Comparison of ENCODE assay signal across 8 cellular contexts in genomic region chr7:42931834-42932651, GRCh38. TPM values are rescaled to one million over a fixed set of nuclear protein-coding genes. Genes with fewer than 3 reads are reported as not detected.
DNase-seq lines count a peak whose midpoint lies in the region; ATAC-seq and TF ChIP-seq lines count a peak whose summit lies in the region.

MRPL32 (plus strand) TSS chr7:42932376; CDS start chr7:42932387, 11 bp downstream.
PSMA2 (minus strand) TSS chr7:42932174; CDS start chr7:42932158, 16 bp downstream.

- H3K36me3 ChIP-seq in Karpas-422 (ENCODE audit: insufficient read depth, low read length) (peaks cover 31% of the 10 kb centered on the region), esophagus squamous epithelium (peaks cover 0 to 29% (median 9%) of the 10 kb centered on the region in 3 donors)

- intact Hi-C loops in esophagus squamous epithelium (cut with DNase I), result no loop called here

- H3K4me1 ChIP-seq in Karpas-422 (ENCODE audit: low read length) (peaks cover 52% of the 10 kb centered on the region), esophagus squamous epithelium (peaks cover 15 to 64% (median 41%) of the 10 kb centered on the region in 3 donors)

- peak within 1 kb of the TSS; percentile 87 for H3K4me2 ChIP-seq in Karpas-422 (ENCODE audit: low read depth, low read length, poor library complexity, severe bottlenecking)

- DNase-seq in DMS79 treated with DMSO at 0.1 percent for 48 hours (lab: John Stamatoyannopoulos, UW) (peak; percentile 100), Karpas-422 (peak; percentile 98), RKO (ENCODE audit: low spot score) (peak; percentile 98), activated T-helper 1 cell treated with Interleukin-2 at 50 U/mL for 16 hours (ENCODE audit: low read depth) (peak; percentile 90), esophagus squamous epithelium (lab: John Stamatoyannopoulos, UW) (peak; percentile 84), myocyte (ENCODE audit: low read depth) (peak; percentile 100)
- DNase-seq in stimulated activated CD8-positive, alpha-beta memory T cell treated with anti-CD3 and anti-CD28 coated beads, Interleukin-7, amount 100 ng/mL, for 48 hours (ENCODE audit: extremely low read depth in 1 of 2, low read depth in 1 of 2), result peak; percentile 86 to 95

- ATAC-seq in GM21825 (IDR thresholded peaks at IDR 0.05; ENCODE audit: unreplicated experiment), result peak; percentile 99

- no peak for TF ChIP-seq CTCF in esophagus squamous epithelium (IDR thresholded peaks at IDR 0.05)

- peak within 1 kb of the TSS; percentile 38; the same call in 1 of the 2 replicates for H3K27ac ChIP-seq in Karpas-422 (ENCODE audit: low read length)
- H3K27ac ChIP-seq in esophagus squamous epithelium, result peak within 1 kb of the TSS; percentile 86 to 96 (median 90)

- H3K4me3 ChIP-seq in Karpas-422 (ENCODE audit: low read length) (peak within 1 kb of the TSS; percentile 89), esophagus squamous epithelium (peak within 1 kb of the TSS; percentile 61 to 95 (median 88))

- H3K9ac ChIP-seq in Karpas-422 (ENCODE audit: low read length), result peak within 1 kb of the TSS; percentile 85

- H3K9me2 ChIP-seq in Karpas-422 (replicated peaks; ENCODE audit: insufficient read depth, low read length), result no peaks in the 10 kb centered on the region

- peaks cover 7% of the 10 kb centered on the region; the same call in 1 of the 2 replicates for H4K20me1 ChIP-seq in Karpas-422 (ENCODE audit: insufficient read depth, low read depth, low read length)

- WGBS in esophagus squamous epithelium, 2 donors, result 0% methylated on average over 20 to 29 of the region's 56 CpGs

- 0 out of 2 replicates have a peak within 1 kb of the TSS, but pooled peaks have one; percentile 49 for H2AFZ ChIP-seq in Karpas-422 (ENCODE audit: low read length)

- H3K27me3 ChIP-seq in Karpas-422 (ENCODE audit: low read length) (no peaks in the 10 kb centered on the region), esophagus squamous epithelium (no peaks in the 10 kb centered on the region)

- H3K79me2 ChIP-seq in Karpas-422 (ENCODE audit: low read length), result peaks cover 90% of the 10 kb centered on the region

- TF ChIP-seq POLR2A in esophagus squamous epithelium (IDR thresholded peaks at IDR 0.05), result peak in 3 of 4 donors; percentile 28 to 65 (median 32)

- no peaks in the 10 kb centered on the region for H3K9me3 ChIP-seq in Karpas-422 (ENCODE audit: low read length)
- no peaks in the 10 kb centered on the region for H3K9me3 ChIP-seq in esophagus squamous epithelium

RNA-seq across cellular contexts. Expression of gene MRPL32, which starts in this region (rescaled TPM):
- total RNA-seq in Karpas-422 (2014; rRNA removed; shearing (Covaris generic); ENCODE audit: low replicate concordance), result 41.6 and 67.6 TPM in 2 replicates
- 10 to 100 TPM; 48.9 to 61.4 (median 55.8) TPM for total RNA-seq in esophagus squamous epithelium
- 85.2 and 89.7 TPM in 2 replicates for total RNA-seq in myocyte
- 58.4 TPM for polyA plus RNA-seq in myocyte (2012)

RNA-seq across cellular contexts. Expression of gene PSMA2, which starts in this region (rescaled TPM):
- total RNA-seq in Karpas-422 (2014; rRNA removed; shearing (Covaris generic); ENCODE audit: low replicate concordance), result 13.2 and 97.1 TPM in 2 replicates
- total RNA-seq in esophagus squamous epithelium, result 100 to 1,000 TPM in 1 of 4 donors, 10 to 100 TPM in 3; 33.1 to 123 (median 81.4) TPM
- 145 and 162 TPM in 2 replicates for total RNA-seq in myocyte
- 105 TPM for polyA plus RNA-seq in myocyte (2012)

Comparison
In these comparisons a context has a peak if more than half of its experiments do, and no peak if none do; other contexts are left out.
1. Peak in every context shown above with its lines: DNase-seq, ATAC-seq, H3K4me3 ChIP-seq and H3K27ac ChIP-seq.